Comparison of ENCODE assay signal across 1 cellular context in genomic region chr10:130817046-130817624, GRCh38.
TF ChIP-seq lines count a peak whose summit lies in the region.

No MANE protein-coding gene starts in this region.

TF ChIP-seq in H1, 55 proteins besides CTCF, POLR2A, EP300 and RAD21 (continued from another document):
- no peak for TF ChIP-seq ATF3 (IDR thresholded peaks at IDR 0.05; ENCODE audit: insufficient read depth, low read depth, low read length)
- TF ChIP-seq HDAC2 (IDR thresholded peaks at IDR 0.05; ENCODE audit: borderline replicate concordance in 1 of 2, low read depth in 2 of 2, low read length in 2 of 2), result no peak
- no peak for TF ChIP-seq RNF2 (IDR thresholded peaks at IDR 0.05; ENCODE audit: borderline replicate concordance, low read depth, low read length, missing control alignments, poor library complexity, severe bottlenecking)
- no peak for TF ChIP-seq JUN (IDR thresholded peaks at IDR 0.05; ENCODE audit: low read depth, low read length)
- no peak for TF ChIP-seq CREB1 (IDR thresholded peaks at IDR 0.05)
